8 cellular contexts compared by ENCODE assay signal in genomic region chr10:132685121-132685891, GRCh38.
A peak's percentile ranks its signal among the peaks of the same experiment; 100 is the strongest.
DNase-seq lines count a peak whose midpoint lies in the region; ATAC-seq and TF ChIP-seq lines count a peak whose summit lies in the region.

No MANE protein-coding gene starts in this region.

- H3K27me3 ChIP-seq in left ventricle myocardium inferior (ENCODE audit: low read depth) (no peaks in the 10 kb centered on the region), smooth muscle cell (ENCODE audit: low read depth) (no peaks in the 10 kb centered on the region), HAP-1 (ENCODE audit: low read depth) (no peaks in the 10 kb centered on the region)

- H3K9me3 ChIP-seq in left ventricle myocardium inferior (replicated peaks) (no peaks in the 10 kb centered on the region), smooth muscle cell (replicated peaks; ENCODE audit: low read depth) (no peaks in the 10 kb centered on the region), HAP-1 (no peaks in the 10 kb centered on the region)

- H3K36me3 ChIP-seq in left ventricle myocardium inferior: peaks cover 2% of the 10 kb centered on the region
- H3K36me3 ChIP-seq in smooth muscle cell (ENCODE audit: low read depth): no peaks in the 10 kb centered on the region
- H3K36me3 ChIP-seq in HAP-1 (replicated peaks): no peaks in the 10 kb centered on the region

- no peaks in the 10 kb centered on the region for H3K79me2 ChIP-seq in smooth muscle cell (ENCODE audit: low read depth)

- in situ Hi-C loops in HAP-1 (cut with MboI; ENCODE audit: low sequenced_read_pairs): no loop called here

- no peak overlapping the region for H2AFZ ChIP-seq in smooth muscle cell (ENCODE audit: low read depth)

- TF ChIP-seq CTCF in VCaP (conservative IDR thresholded peaks at IDR 0.05) (0 out of 2 replicates have a peak, but pooled peaks have one; percentile 5), left ventricle myocardium inferior (IDR thresholded peaks at IDR 0.05; ENCODE audit: borderline replicate concordance) (no peak), smooth muscle cell (IDR thresholded peaks at IDR 0.05; ENCODE audit: borderline replicate concordance, insufficient read depth, poor library complexity, severe bottlenecking) (no peak)

- peaks cover 84% of the 10 kb centered on the region for H4K20me1 ChIP-seq in smooth muscle cell (ENCODE audit: low read depth)

- intact Hi-C loops in left ventricle myocardium inferior (cut with micrococcal nuclease): no loop called here

- H3K4me3 ChIP-seq in left ventricle myocardium inferior: no peak overlapping the region
- no peak overlapping the region for H3K4me3 ChIP-seq in smooth muscle cell
- H3K4me3 ChIP-seq in HAP-1: no peak overlapping the region

- ATAC-seq in HG02678 (IDR thresholded peaks at IDR 0.05; ENCODE audit: unreplicated experiment): no peak

- H3K4me1 ChIP-seq in left ventricle myocardium inferior: peaks cover 15% of the 10 kb centered on the region
- H3K4me1 ChIP-seq in smooth muscle cell (ENCODE audit: low read depth): peaks cover 9% of the 10 kb centered on the region
- no peaks in the 10 kb centered on the region for H3K4me1 ChIP-seq in HAP-1

- 54% methylated on average over 32 of the region's 32 CpGs for WGBS in smooth muscle cell (ENCODE audit: low lambda C conversion rate)

- H3K9ac ChIP-seq in smooth muscle cell (ENCODE audit: low read depth): no peak overlapping the region

- H3K4me2 ChIP-seq in smooth muscle cell: peak overlapping the region; percentile 59

- H3K27ac ChIP-seq in VCaP (peak overlapping the region; percentile 87), left ventricle myocardium inferior (replicated peaks) (peak overlapping the region; percentile 42), smooth muscle cell (ENCODE audit: low read depth) (peak overlapping the region; percentile 64)

- peaks cover 3% of the 10 kb centered on the region for H3F3A ChIP-seq in smooth muscle cell (ENCODE audit: low read depth)

- peak; percentile 23 for DNase-seq in activated CD8-positive, alpha-beta memory T cell treated with anti-CD3 and anti-CD28 coated beads, Interleukin-2, amount 50 U/mL, for 4 hours
- no peak for DNase-seq in activated CD8-positive, alpha-beta memory T cell treated with anti-CD3 and anti-CD28 coated beads, Interleukin-2, amount 50 U/mL, for 48 hours
- peak; percentile 20 for DNase-seq in left ventricle myocardium inferior
- no peak for DNase-seq in smooth muscle cell (lab: John Stamatoyannopoulos, UW; ENCODE audit: unreplicated experiment)
- DNase-seq in HAP-1 (ENCODE audit: low spot score in 2 of 2): no peak
- DNase-seq in AG20443 (ENCODE audit: low spot score): no peak

Comparison
In these comparisons a context has a peak if more than half of its experiments do, and no peak if none do; other contexts are left out.
1. DNase-seq: peak in activated CD8-positive, alpha-beta memory T cell treated with anti-CD3 and anti-CD28 coated beads, Interleukin-2, amount 50 U/mL, for 4 hours (single experiment) and left ventricle myocardium inferior (single experiment); none in activated CD8-positive, alpha-beta memory T cell treated with anti-CD3 and anti-CD28 coated beads, Interleukin-2, amount 50 U/mL, for 48 hours (single experiment), smooth muscle cell (single experiment), HAP-1 (0 of 2) and AG20443 (single experiment).
2. Peak in every context shown above with its lines, with median percentiles within 50 percentile points of each other: H3K27ac ChIP-seq.